8 cellular contexts compared by ENCODE assay signal in the genomic region with DNA sequence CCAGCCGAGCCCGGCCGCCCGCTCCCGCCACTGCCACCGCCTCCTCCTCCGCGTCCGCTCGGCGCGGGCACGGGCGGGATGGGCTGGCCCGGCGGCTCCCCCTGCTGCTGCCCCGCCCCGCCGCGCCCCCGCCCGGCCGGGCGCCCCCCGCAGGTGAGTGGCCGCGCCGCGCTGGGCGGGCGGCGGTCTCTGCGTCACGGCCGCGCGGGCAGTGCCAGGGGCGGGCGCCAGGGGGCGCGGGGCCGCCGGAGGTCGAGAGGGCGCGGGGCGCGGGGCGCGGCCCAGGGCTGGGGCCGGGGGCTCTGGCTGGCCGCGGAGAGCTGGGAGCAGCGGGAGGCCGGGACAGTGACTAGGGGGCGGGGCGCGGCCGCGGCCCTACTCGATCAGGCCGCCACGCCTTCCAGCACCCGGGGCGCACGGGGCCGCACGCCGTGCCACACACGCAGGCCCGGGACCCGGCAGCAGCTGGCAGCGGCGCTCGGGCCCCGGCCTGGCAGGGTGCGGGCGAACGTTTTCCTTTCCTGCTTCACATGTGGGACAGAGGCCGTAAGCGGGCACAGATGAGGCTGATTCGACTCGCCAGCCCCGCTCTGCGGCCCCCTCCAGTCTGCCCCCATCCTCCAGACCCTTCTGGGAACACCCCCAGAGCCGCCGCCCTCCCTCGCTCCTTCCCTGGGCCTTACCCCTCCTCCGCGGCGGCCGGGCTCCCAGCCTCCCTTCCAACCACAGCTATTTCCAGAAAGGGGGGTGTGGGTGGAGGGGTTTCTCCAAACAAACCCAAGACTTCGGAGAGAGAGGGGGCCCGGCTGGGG. TPM values are rescaled to one million over a fixed set of nuclear protein-coding genes. Genes with fewer than 3 reads are reported as not detected.
A peak's percentile ranks its signal among the peaks of the same experiment; 100 is the strongest.
DNase-seq lines count a peak whose midpoint lies in the region; ATAC-seq and TF ChIP-seq lines count a peak whose summit lies in the region.

No MANE protein-coding gene starts in this region.

- CTCF ChIA-PET in HCT116 (lab: Charles Lee) = interaction anchor here (0.7 to 2.8 kb wide), 16 partner anchors 9 to 903 kb away, joined by 3 to 20 read pairs (median 4); a partner anchor contains a TSS
- CTCF ChIA-PET in activated CD4-positive, alpha-beta T cell treated with anti-CD3 and anti-CD28 coated beads for 36 hours (lab: Charles Lee) = interaction anchor here (0.6 to 2.4 kb wide), 13 partner anchors 9 to 298 kb away, joined by 3 to 11 read pairs (median 5); a partner anchor contains a TSS

- H3K36me3 ChIP-seq in HCT116 (ENCODE audit: control insufficient read depth in 1 of 2, insufficient read depth in 2 of 2, low read length in 2 of 2) = no peaks in the 10 kb centered on the region
- H3K36me3 ChIP-seq in left lung = no peaks in the 10 kb centered on the region

- RAD21 ChIA-PET in HCT116 (lab: Charles Lee; ENCODE audit: low non-redundant PET in 1 of 2, low total read pairs in 2 of 2, uncharacterized antibody in 2 of 2, unreplicated experiment in 2 of 2) = interaction anchor here (0.9 to 2.1 kb wide), 3 partner anchors 14 to 66 kb away, joined by 3 to 7 read pairs (median 5); no protein-coding TSS in a partner anchor

- peaks cover 23% of the 10 kb centered on the region; the same call in 1 of the 2 replicates for H3K79me2 ChIP-seq in HCT116 (ENCODE audit: insufficient read depth, low read length)

- H3K9me3 ChIP-seq in HCT116 (ENCODE audit: control insufficient read depth in 1 of 2, insufficient read depth in 1 of 2, low read depth in 1 of 2, low read length in 2 of 2) = no peaks in the 10 kb centered on the region
- H3K9me3 ChIP-seq in left lung = no peaks in the 10 kb centered on the region

- no peaks in the 10 kb centered on the region for H3K27me3 ChIP-seq in HCT116 (ENCODE audit: insufficient read depth, low read length)
- H3K27me3 ChIP-seq in left lung = peaks cover 0 to 10% of the 10 kb centered on the region in 2 donors

- peak overlapping the region; percentile 86 for H3K4me3 Mint-ChIP-seq in activated CD4-positive, alpha-beta T cell treated with anti-CD3 and anti-CD28 coated beads for 36 hours

- ATAC-seq in HCT116 (peak; percentile 60), left lung (peak; percentile 19)
- ATAC-seq in activated CD4-positive, alpha-beta T cell treated with anti-CD3 and anti-CD28 coated beads for 36 hours = peak; percentile 73

- no peaks in the 10 kb centered on the region for H3K36me3 Mint-ChIP-seq in activated CD4-positive, alpha-beta T cell treated with anti-CD3 and anti-CD28 coated beads for 36 hours (ENCODE audit: low read depth)

- H3K27ac ChIP-seq in HCT116 (ENCODE audit: low read depth, low read length) = peak overlapping the region; percentile 97
- peak overlapping the region; percentile 100 for H3K27ac ChIP-seq in cingulate gyrus (ENCODE audit: low read depth, low read length)
- peak overlapping the region; percentile 89 to 96 for H3K27ac ChIP-seq in left lung

- peak overlapping the region; percentile 97 for H3K4me2 ChIP-seq in HCT116 (ENCODE audit: low read length)

- BruUV-seq in HCT116 (replicated peaks; lab: Mats Ljungman, UMichigan) = no TSS peak

- no peak overlapping the region for H2AFZ ChIP-seq in HCT116 (ENCODE audit: low read depth, low read length, poor library complexity, severe bottlenecking)

- TF ChIP-seq POLR2A in HCT116 (IDR thresholded peaks at IDR 0.05; ENCODE audit: borderline replicate concordance, extremely low read depth, insufficient read depth, insufficient read length) = peak; percentile 24

- no peaks in the 10 kb centered on the region for H3K9me2 ChIP-seq in HCT116 (ENCODE audit: insufficient read depth)

- no peaks in the 10 kb centered on the region for H3K27me3 Mint-ChIP-seq in activated CD4-positive, alpha-beta T cell treated with anti-CD3 and anti-CD28 coated beads for 36 hours

- H4K20me1 ChIP-seq in HCT116 (ENCODE audit: insufficient read depth) = no peaks in the 10 kb centered on the region

- TF ChIP-seq CTCF in HCT116 (IDR thresholded peaks at IDR 0.05 in 2 of 3, conservative IDR thresholded peaks at IDR 0.05 in 1 of 3; ENCODE audit: borderline replicate concordance in 1 of 3, insufficient read depth in 1 of 3, low read depth in 2 of 3, low read length in 2 of 3) (no peak), left lung (IDR thresholded peaks at IDR 0.05) (no peak)

- POLR2A ChIA-PET in HCT116 (lab: Charles Lee) = interaction anchor here (0.7 to 2.3 kb wide), 10 partner anchors 8 to 394 kb away, joined by 3 to 12 read pairs (median 4); a partner anchor contains a TSS
- POLR2A ChIA-PET in activated CD4-positive, alpha-beta T cell treated with anti-CD3 and anti-CD28 coated beads for 36 hours (lab: Charles Lee) = interaction anchor here (1.2 kb wide), 1 partner anchor 41 kb away, joined by 3 read pairs; a partner anchor contains a TSS

- intact Hi-C loops in HCT116 (cut with micrococcal nuclease) = loop anchor here (5.0 kb wide), 2 partner anchors 40 to 320 kb away; a partner anchor contains a TSS
- intact Hi-C loops in activated CD4-positive, alpha-beta T cell treated with anti-CD3 and anti-CD28 coated beads for 36 hours (cut with DNase I, micrococcal nuclease) = loop anchor here in 1 of 2 experiments (1.0 kb wide), 3 partner anchors 32 to 52 kb away; a partner anchor contains a TSS
- intact Hi-C loops in left lung (cut with DNase I) = no loop called here

- DNase-seq in HCT116 (ENCODE audit: low read depth, low spot score) = no peak
- DNase-seq in NCI-H1105 treated with DMSO at 0.1 percent for 48 hours (lab: John Stamatoyannopoulos, UW) = peak; percentile 38
- DNase-seq in activated CD4-positive, alpha-beta T cell treated with anti-CD3 and anti-CD28 coated beads for 36 hours = peak; percentile 80
- DNase-seq in left lung = peak; percentile 76 to 94
- peak; percentile 70 for DNase-seq in stimulated activated CD4-positive, alpha-beta T cell treated with anti-CD3 and anti-CD28 coated beads, Interleukin-4, amount 100 ng/mL, for 1 hour
- DNase-seq in DMS153 (lab: John Stamatoyannopoulos, UW) = no peak

- TF ChIP-seq RAD21 in HCT116 (IDR thresholded peaks at IDR 0.05; ENCODE audit: low read depth) = no peak

- no peaks in the 10 kb centered on the region for H3K9me3 Mint-ChIP-seq in activated CD4-positive, alpha-beta T cell treated with anti-CD3 and anti-CD28 coated beads for 36 hours (ENCODE audit: low read depth)

- H3K4me1 ChIP-seq in HCT116 (ENCODE audit: control insufficient read depth in 1 of 2, insufficient read depth in 2 of 2, low read length in 2 of 2) = peaks cover 66 to 89% of the 10 kb centered on the region in 2 experiments
- H3K4me1 ChIP-seq in left lung = peaks cover 42 to 57% of the 10 kb centered on the region in 2 donors

- H3K4me1 Mint-ChIP-seq in activated CD4-positive, alpha-beta T cell treated with anti-CD3 and anti-CD28 coated beads for 36 hours = peaks cover 30% of the 10 kb centered on the region

- H3K27ac Mint-ChIP-seq in activated CD4-positive, alpha-beta T cell treated with anti-CD3 and anti-CD28 coated beads for 36 hours = peak overlapping the region; percentile 37

- peak overlapping the region; percentile 93 for H3K9ac ChIP-seq in HCT116 (ENCODE audit: low read length)

- H3K4me3 ChIP-seq in GM08714 (ENCODE audit: low read length) (peak overlapping the region; percentile 78; the same call in 1 of the 2 replicates), HCT116 (replicated peaks in 1 of 2; ENCODE audit: low read depth in 1 of 2, low read length in 2 of 2) (peak overlapping the region; percentile 81 to 83), left lung (peak overlapping the region; percentile 36 to 68)

TF ChIP-seq in HCT116, 20 proteins besides CTCF, POLR2A, EP300 and RAD21:
- TF ChIP-seq JUND (IDR thresholded peaks at IDR 0.05) = no peak
- TF ChIP-seq ZFX (IDR thresholded peaks at IDR 0.05) = peak; percentile 73
- TF ChIP-seq POLR2AphosphoS5 (IDR thresholded peaks at IDR 0.05; ENCODE audit: low read depth, low read length) = peak; percentile 60

RNA-seq across cellular contexts. Expression of a gene that starts 2.4 kb away (rescaled TPM):
- total RNA-seq in HCT116 (2021; ENCODE audit: unreplicated experiment) = 25.7 TPM
- polyA plus RNA-seq in HCT116 (2012) = 16.3 and 17.3 TPM in 2 replicates
- 1 to 10 TPM in 1 of 2 experiments, under 1 TPM in 1; 0.77 to 2.4 TPM for total RNA-seq in activated CD4-positive, alpha-beta T cell treated with anti-CD3 and anti-CD28 coated beads for 36 hours
- total RNA-seq in left lung = 100 to 1,000 TPM; 112 to 129 TPM

RNA-seq across cellular contexts. Expression of a gene that starts 31.8 kb away (rescaled TPM):
- total RNA-seq in HCT116 (2021; ENCODE audit: unreplicated experiment) (47.5 TPM), left lung (10 to 100 TPM; 36.4 to 41.4 TPM)
- 48.1 and 55.1 TPM in 2 replicates for polyA plus RNA-seq in HCT116 (2012)
- total RNA-seq in activated CD4-positive, alpha-beta T cell treated with anti-CD3 and anti-CD28 coated beads for 36 hours = 10 to 100 TPM; 13.7 to 18.2 TPM

RNA-seq across cellular contexts. Expression of a gene that starts 41.2 kb away (rescaled TPM):
- total RNA-seq in HCT116 (2021; ENCODE audit: unreplicated experiment) = 809 TPM
- 589 and 640 TPM in 2 replicates for polyA plus RNA-seq in HCT116 (2012)
- total RNA-seq in activated CD4-positive, alpha-beta T cell treated with anti-CD3 and anti-CD28 coated beads for 36 hours = 100 to 1,000 TPM; 698 to 781 TPM
- 100 to 1,000 TPM; 326 to 378 TPM for total RNA-seq in left lung

RNA-seq across cellular contexts. Expression of a gene that starts 50.0 kb away (rescaled TPM):
- total RNA-seq in HCT116 (2021; ENCODE audit: unreplicated experiment) = 83.4 TPM
- 89.0 and 110 TPM in 2 replicates for polyA plus RNA-seq in HCT116 (2012)
- 1 to 10 TPM; 1.3 to 2.4 TPM for total RNA-seq in activated CD4-positive, alpha-beta T cell treated with anti-CD3 and anti-CD28 coated beads for 36 hours
- total RNA-seq in left lung = 10 to 100 TPM; 25.4 to 29.1 TPM

RNA-seq across cellular contexts. Expression of a gene that starts 55.9 kb away (rescaled TPM):
- total RNA-seq in HCT116 (2021; ENCODE audit: unreplicated experiment) (0.17 TPM), left lung (not detected)
- 0.14 and 0.22 TPM in 2 replicates for polyA plus RNA-seq in HCT116 (2012)
- under 1 TPM; 0.57 to 0.79 TPM for total RNA-seq in activated CD4-positive, alpha-beta T cell treated with anti-CD3 and anti-CD28 coated beads for 36 hours

Comparison
In these comparisons a context has a peak if more than half of its experiments do, and no peak if none do; other contexts are left out.
1. ATAC-seq: peak in every context shown above with its lines; median percentile 73 in activated CD4-positive, alpha-beta T cell treated with anti-CD3 and anti-CD28 coated beads for 36 hours; 60 in HCT116; 19 in left lung.
2. DNase-seq: peak in NCI-H1105 treated with DMSO at 0.1 percent for 48 hours (single experiment), activated CD4-positive, alpha-beta T cell treated with anti-CD3 and anti-CD28 coated beads for 36 hours (single experiment), left lung (2 of 2) and stimulated activated CD4-positive, alpha-beta T cell treated with anti-CD3 and anti-CD28 coated beads, Interleukin-4, amount 100 ng/mL, for 1 hour (single experiment); none in HCT116 (single experiment) and DMS153 (single experiment).
3. Peak in every context shown above with its lines, with median percentiles within 50 percentile points of each other: H3K4me3 ChIP-seq and H3K27ac ChIP-seq.